24 cellular contexts compared by ENCODE assay signal in genomic region chr5:123876265-123876790, GRCh38.
DNase-seq lines count a peak whose midpoint lies in the region; ATAC-seq and TF ChIP-seq lines count a peak whose summit lies in the region.
"Had no signal": no experiment of that assay in that cellular context is flagged by ENCODE, and none has a peak within 500 bp of the region (broad histone marks: within the 10 kb centered on the region; RNA-seq: fewer than 3 reads in every experiment).

No MANE protein-coding gene starts in this region.

- H3K9ac ChIP-seq in endocrine pancreas (ENCODE audit: control insufficient read depth, insufficient read depth, low read length) = no peak overlapping the region

- H3K4me3 ChIP-seq in endocrine pancreas (ENCODE audit: control insufficient read depth, insufficient read depth, low read length) = peak overlapping the region; percentile 0
- no peak overlapping the region for H3K4me3 ChIP-seq in mesodermal cell (ENCODE audit: extremely low read depth, insufficient read depth, low read length, poor library complexity, severe bottlenecking)
- no peak overlapping the region for H3K4me3 ChIP-seq in testis
- H3K4me3 ChIP-seq: body of pancreas, colonic mucosa, GM12878, spleen, upper lobe of left lung had no signal

- H3K9me3 Mint-ChIP-seq in naive thymus-derived CD8-positive, alpha-beta T cell = no peaks in the 10 kb centered on the region
- H3K9me3 Mint-ChIP-seq: activated naive CD8-positive, alpha-beta T cell treated with anti-CD3 and anti-CD28 coated beads, Interleukin-2, amount 10 ng/mL, durations not matched to agents 7 days and 5 days; T-helper 1 cell treated with Interleukin-12 subunit alpha and Interleukin-12 subunit beta and Interleukin-4 antibody, amounts not matched to agents 30 μg/mL and 1 μg/mL, for 36 hours had no signal

- POLR2A ChIA-PET in naive thymus-derived CD8-positive, alpha-beta T cell (lab: Charles Lee) = no interaction called here

- DNase-seq in NCI-H146 treated with DMSO at 0.1 percent for 48 hours (lab: John Stamatoyannopoulos, UW; ENCODE audit: unreplicated experiment) = peak; percentile 35
- no peak for DNase-seq in NCI-H146 (lab: John Stamatoyannopoulos, UW)
- no peak for DNase-seq in testis
- no peak for DNase-seq in T-helper 2 cell
- DNase-seq in naive thymus-derived CD8-positive, alpha-beta T cell = no peak
- no peak for DNase-seq in putamen (ENCODE audit: low spot score)
- DNase-seq: activated CD4-positive, alpha-beta T cell treated with anti-CD3 and anti-CD28 coated beads, Interleukin-2, amount 50 U/mL, for 4 hours; activated CD8-positive, alpha-beta memory T cell treated with anti-CD3 and anti-CD28 coated beads, Interleukin-2, amount 50 U/mL, for 4 hours; activated naive CD8-positive, alpha-beta T cell treated with anti-CD3 and anti-CD28 coated beads, Interleukin-2, amount 10 ng/mL, durations not matched to agents 7 days and 5 days; left ventricle myocardium inferior; NCI-H1105; NK-92 treated with Interleukin-12 subunit alpha and Interleukin-12 subunit beta, amount 100 ng/mL, for 24 hours; spleen; stimulated activated CD4-positive, alpha-beta T cell treated with anti-CD3 and anti-CD28 coated beads, Interleukin-4, amount 100 ng/mL, for 24 hours; stimulated activated naive CD8-positive, alpha-beta T cell treated with anti-CD3 and anti-CD28 coated beads, Interleukin-15, Interleukin-2, amounts not matched to agents 100 U/mL and 50 U/mL, for 24 hours; upper lobe of left lung had no signal

- no peak overlapping the region for H3K27ac Mint-ChIP-seq in naive thymus-derived CD8-positive, alpha-beta T cell
- H3K27ac Mint-ChIP-seq: activated naive CD8-positive, alpha-beta T cell treated with anti-CD3 and anti-CD28 coated beads, Interleukin-2, amount 10 ng/mL, durations not matched to agents 7 days and 5 days; T-helper 1 cell treated with Interleukin-12 subunit alpha and Interleukin-12 subunit beta and Interleukin-4 antibody, amounts not matched to agents 30 μg/mL and 1 μg/mL, for 36 hours had no signal

- ATAC-seq in naive thymus-derived CD8-positive, alpha-beta T cell = no peak
- ATAC-seq: stimulated activated naive CD8-positive, alpha-beta T cell treated with anti-CD3 and anti-CD28 coated beads, Interleukin-15, Interleukin-2, amounts not matched to agents 100 U/mL and 50 U/mL, for 24 hours had no signal

- peaks cover 14% of the 10 kb centered on the region for H3K4me1 ChIP-seq in endocrine pancreas (ENCODE audit: control insufficient read depth, insufficient read depth, low read length)
- peaks cover 39% of the 10 kb centered on the region for H3K4me1 ChIP-seq in mesodermal cell (ENCODE audit: control insufficient read depth, insufficient read depth, low read length, poor library complexity, severe bottlenecking)
- peaks cover 3% of the 10 kb centered on the region for H3K4me1 ChIP-seq in testis
- H3K4me1 ChIP-seq: colonic mucosa had no signal

- H3K36me3 Mint-ChIP-seq in naive thymus-derived CD8-positive, alpha-beta T cell = no peaks in the 10 kb centered on the region
- H3K36me3 Mint-ChIP-seq: activated naive CD8-positive, alpha-beta T cell treated with anti-CD3 and anti-CD28 coated beads, Interleukin-2, amount 10 ng/mL, durations not matched to agents 7 days and 5 days had no signal

- peaks cover 0 to 2% (median 0%) of the 10 kb centered on the region in 4 donors for H3K4me1 Mint-ChIP-seq in naive thymus-derived CD8-positive, alpha-beta T cell
- H3K4me1 Mint-ChIP-seq: activated naive CD8-positive, alpha-beta T cell treated with anti-CD3 and anti-CD28 coated beads, Interleukin-2, amount 10 ng/mL, durations not matched to agents 7 days and 5 days had no signal

- H3K27me3 Mint-ChIP-seq in naive thymus-derived CD8-positive, alpha-beta T cell = peaks cover 0 to 3% (median 0%) of the 10 kb centered on the region in 5 donors
- H3K27me3 Mint-ChIP-seq: activated naive CD8-positive, alpha-beta T cell treated with anti-CD3 and anti-CD28 coated beads, Interleukin-2, amount 10 ng/mL, durations not matched to agents 7 days and 5 days had no signal

- no peak for TF ChIP-seq CTCF in testis (IDR thresholded peaks at IDR 0.05)

- 41 to 43% methylated on average over 3 to 4 of the region's 4 CpGs for WGBS in mesodermal cell (ENCODE audit: insufficient coverage in 2 of 2), 2 experiments
- 79 to 88% methylated on average over 4 of the region's 4 CpGs for WGBS in testis, 2 donors

- H3K27ac ChIP-seq in mesodermal cell (ENCODE audit: low read depth, low read length, severe bottlenecking) (peak overlapping the region; percentile 96), testis (peak overlapping the region; percentile 19 to 22)
- H3K27ac ChIP-seq: 22Rv1, colonic mucosa, spleen, upper lobe of left lung, VCaP had no signal

- TF ChIP-seq POLR2A in testis (IDR thresholded peaks at IDR 0.05) = no peak

- H3K4me3 Mint-ChIP-seq in naive thymus-derived CD8-positive, alpha-beta T cell = no peak overlapping the region
- H3K4me3 Mint-ChIP-seq: activated naive CD8-positive, alpha-beta T cell treated with anti-CD3 and anti-CD28 coated beads, Interleukin-2, amount 10 ng/mL, durations not matched to agents 7 days and 5 days; T-helper 1 cell treated with Interleukin-12 subunit alpha and Interleukin-12 subunit beta and Interleukin-4 antibody, amounts not matched to agents 30 μg/mL and 1 μg/mL, for 36 hours had no signal

- H3K27me3 ChIP-seq in endocrine pancreas (ENCODE audit: control insufficient read depth, insufficient read depth, low read length) (no peaks in the 10 kb centered on the region), testis (no peaks in the 10 kb centered on the region)
- H3K27me3 ChIP-seq: body of pancreas, colonic mucosa, spleen, upper lobe of left lung had no signal

- H3K36me3 ChIP-seq in endocrine pancreas (ENCODE audit: control insufficient read depth, insufficient read depth, low read length) (no peaks in the 10 kb centered on the region), mesodermal cell (ENCODE audit: control insufficient read depth, insufficient read depth, low read length) (no peaks in the 10 kb centered on the region), testis (ENCODE audit: low read depth, missing control alignments) (no peaks in the 10 kb centered on the region)
- H3K36me3 ChIP-seq: colonic mucosa, left ventricle myocardium inferior, spleen, upper lobe of left lung had no signal

- intact Hi-C loops in testis (cut with DNase I; ENCODE audit: low total_unique reads) = no loop called here

- no peaks in the 10 kb centered on the region for H3K9me3 ChIP-seq in endocrine pancreas (ENCODE audit: control insufficient read depth, low read length)
- H3K9me3 ChIP-seq in mesodermal cell (ENCODE audit: control insufficient read depth, low read length) = no peaks in the 10 kb centered on the region
- H3K9me3 ChIP-seq in testis = no peaks in the 10 kb centered on the region
- H3K9me3 ChIP-seq: body of pancreas, colonic mucosa, left ventricle myocardium inferior, spleen, upper lobe of left lung had no signal
